8 cellular contexts compared by ENCODE assay signal in genomic region chr2:137838255-137839092, GRCh38.
DNase-seq lines count a peak whose midpoint lies in the region; ATAC-seq lines count a peak whose summit lies in the region.

No MANE protein-coding gene starts in this region.

- peak in 2 of 3 donors; percentile 24 to 37 for DNase-seq in CD4-positive, CD25-positive, alpha-beta regulatory T cell
- DNase-seq in NOMO-1 (lab: John Stamatoyannopoulos, UW; ENCODE audit: unreplicated experiment in 2 of 2): peak; percentile 50 to 65
- DNase-seq in dedifferentiated amniotic fluid mesenchymal stem cell (ENCODE audit: extremely low spot score): peak; percentile 56
- peak; percentile 30 for DNase-seq in midbrain (lab: John Stamatoyannopoulos, UW)
- no peak for DNase-seq in mucosa of gallbladder (ENCODE audit: low spot score)

- peaks cover 0 to 4% (median 0%) of the 10 kb centered on the region in 4 donors for H3K4me1 Mint-ChIP-seq in CD4-positive, CD25-positive, alpha-beta regulatory T cell

- H3K9me3 Mint-ChIP-seq in CD4-positive, CD25-positive, alpha-beta regulatory T cell: no peaks in the 10 kb centered on the region

- no peak overlapping the region for H3K4me3 ChIP-seq in CD4-positive, CD25-positive, alpha-beta regulatory T cell (ENCODE audit: low read depth, low read length)

- ATAC-seq in CD4-positive, CD25-positive, alpha-beta regulatory T cell (ENCODE audit: low read depth in 2 of 2): no peak
- ATAC-seq in GM18907 (IDR thresholded peaks at IDR 0.05; ENCODE audit: unreplicated experiment): peak; percentile 70
- peak; percentile 61 for ATAC-seq in HG03565 (IDR thresholded peaks at IDR 0.05; ENCODE audit: unreplicated experiment)
- no peak for ATAC-seq in HG03571 (IDR thresholded peaks at IDR 0.05; ENCODE audit: unreplicated experiment)

- no peaks in the 10 kb centered on the region for H3K4me1 ChIP-seq in CD4-positive, CD25-positive, alpha-beta regulatory T cell (ENCODE audit: control insufficient read depth, insufficient read depth, low read length, poor library complexity, severe bottlenecking)

- H3K9me3 ChIP-seq in CD4-positive, CD25-positive, alpha-beta regulatory T cell (ENCODE audit: control insufficient read depth in 2 of 2, low read length in 2 of 2): no peaks in the 10 kb centered on the region

- H3K27ac Mint-ChIP-seq in CD4-positive, CD25-positive, alpha-beta regulatory T cell: peak overlapping the region in 1 of 3 donors; percentile 15

- H3K27ac ChIP-seq in CD4-positive, CD25-positive, alpha-beta regulatory T cell (ENCODE audit: insufficient read depth, low read length, poor library complexity, severe bottlenecking): no peak overlapping the region

- H3K36me3 Mint-ChIP-seq in CD4-positive, CD25-positive, alpha-beta regulatory T cell: no peaks in the 10 kb centered on the region

- H3K27me3 ChIP-seq in CD4-positive, CD25-positive, alpha-beta regulatory T cell (ENCODE audit: control insufficient read depth, insufficient read depth, low read length): no peaks in the 10 kb centered on the region

- no peaks in the 10 kb centered on the region for H3K36me3 ChIP-seq in CD4-positive, CD25-positive, alpha-beta regulatory T cell (ENCODE audit: control insufficient read depth, insufficient read depth, low read length)

- peaks cover 8% of the 10 kb centered on the region for H3K27me3 Mint-ChIP-seq in CD4-positive, CD25-positive, alpha-beta regulatory T cell

- H3K4me3 Mint-ChIP-seq in CD4-positive, CD25-positive, alpha-beta regulatory T cell: no peak overlapping the region

Comparison
In these comparisons a context has a peak if more than half of its experiments do, and no peak if none do; other contexts are left out.
1. ATAC-seq: peak in GM18907 (single experiment) and HG03565 (single experiment); none in CD4-positive, CD25-positive, alpha-beta regulatory T cell (0 of 2) and HG03571 (single experiment).